ENCODE assay signal across 1 cellular context in the genomic region with DNA sequence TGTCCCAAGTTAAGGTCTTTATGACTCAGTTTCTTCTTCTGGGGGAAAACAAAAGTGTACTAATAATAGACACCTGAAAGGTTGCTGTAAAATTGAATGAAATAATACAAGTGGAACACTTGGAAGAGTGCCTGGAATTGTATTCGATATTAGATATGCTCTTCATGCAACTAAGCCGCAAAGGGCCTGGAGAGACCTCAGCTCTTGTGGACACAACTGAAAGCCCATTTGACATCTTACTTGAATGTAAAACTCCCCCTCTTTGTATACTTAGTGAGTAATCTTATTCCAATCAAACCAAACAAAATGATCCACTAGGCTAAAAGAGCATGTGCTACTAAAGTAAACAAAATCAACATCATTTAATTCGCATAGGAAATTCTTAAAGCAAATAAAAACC.
TF ChIP-seq lines count a peak whose summit lies in the region.

No MANE protein-coding gene starts in this region.

TF ChIP-seq in IMR-90, 13 proteins besides CTCF, POLR2A, EP300 and RAD21 (continued from another document):
- TF ChIP-seq MAZ (IDR thresholded peaks at IDR 0.05; ENCODE audit: borderline replicate concordance, low read depth, low read length) (no peak), RFX5 (IDR thresholded peaks at IDR 0.05; ENCODE audit: low read depth, low read length) (no peak), CEBPB (IDR thresholded peaks at IDR 0.05; ENCODE audit: low read depth, low read length) (no peak)
- TF ChIP-seq, protein P1, sequence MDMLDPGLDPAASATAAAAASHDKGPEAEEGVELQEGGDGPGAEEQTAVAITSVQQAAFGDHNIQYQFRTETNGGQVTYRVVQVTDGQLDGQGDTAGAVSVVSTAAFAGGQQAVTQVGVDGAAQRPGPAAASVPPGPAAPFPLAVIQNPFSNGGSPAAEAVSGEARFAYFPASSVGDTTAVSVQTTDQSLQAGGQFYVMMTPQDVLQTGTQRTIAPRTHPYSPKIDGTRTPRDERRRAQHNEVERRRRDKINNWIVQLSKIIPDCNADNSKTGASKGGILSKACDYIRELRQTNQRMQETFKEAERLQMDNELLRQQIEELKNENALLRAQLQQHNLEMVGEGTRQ (IDR thresholded peaks at IDR 0.05; ENCODE audit: low read depth, low read length): no peak
TF ChIP-seq in IMR-90: peak in this region for 0.
